ENCODE assay signal across 1 cellular context in genomic region chr7:76637061-76637691, GRCh38.
TF ChIP-seq lines count a peak whose summit lies in the region.

No MANE protein-coding gene starts in this region.

TF ChIP-seq in HepG2, 621 proteins besides CTCF, POLR2A, EP300 and RAD21:
- TF ChIP-seq ZNF652 (CRISPR knock-in tag; IDR thresholded peaks at IDR 0.05; ENCODE audit: borderline replicate concordance, low read depth) (peak; percentile 85), SMC3 (IDR thresholded peaks at IDR 0.05; ENCODE audit: low read length) (peak; percentile 6; the same call in 1 of the 2 replicates), STAG1 (CRISPR knock-in tag; IDR thresholded peaks at IDR 0.05) (peak; percentile 52)
